Comparison of ENCODE assay signal across 17 cellular contexts in genomic region chr19:13037718-13038117, GRCh38. TPM values are rescaled to one million over a fixed set of nuclear protein-coding genes. Genes with fewer than 3 reads are reported as not detected.
DNase-seq lines count a peak whose midpoint lies in the region; ATAC-seq, FAIRE-seq and TF ChIP-seq lines count a peak whose summit lies in the region.
"Had no signal": no experiment of that assay in that cellular context is flagged by ENCODE, and none has a peak within 500 bp of the region (broad histone marks: within the 10 kb centered on the region; RNA-seq: fewer than 3 reads in every experiment).

No MANE protein-coding gene starts in this region.

- DNase-seq in Calu3 (no peak), D721Med (ENCODE audit: insufficient read length, low spot score) (no peak), natural killer cell (no peak), omental fat pad (ENCODE audit: low spot score) (no peak)
- DNase-seq: activated naive CD4-positive, alpha-beta T cell treated with anti-CD3 and anti-CD28 coated beads, Interleukin-2, amount 50 U/mL, for 16 hours; NCI-H1930; NCI-H748 treated with DMSO at 0.1 percent for 48 hours; stimulated activated CD4-positive, alpha-beta T cell treated with anti-CD3 and anti-CD28 coated beads, Interleukin-12 subunit alpha, Interleukin-12 subunit beta, amount 100 ng/mL, for 4 hours had no signal

- BruUV-seq in Calu3 (replicated peaks; lab: Mats Ljungman, UMichigan) = no TSS peak

- CTCF ChIA-PET in Calu3 (lab: Charles Lee) = no interaction called here

- H3K27ac Mint-ChIP-seq in Calu3 (ENCODE audit: unreplicated experiment) = peak overlapping the region; percentile 79
- H3K27ac Mint-ChIP-seq in natural killer cell = no peak overlapping the region
- H3K27ac Mint-ChIP-seq: B cell; dendritic cell treated with granulocyte-macrophage colony-stimulating factor and Interleukin-4, amounts not matched to agents 40 ng/mL and 50 ng/mL, for 4 days; neural progenitor cell had no signal

- H3K27me3 ChIP-seq in layer of hippocampus (ENCODE audit: control insufficient read depth, insufficient read depth, low read length) (no peaks in the 10 kb centered on the region), stomach smooth muscle (ENCODE audit: control insufficient read depth in 1 of 2, insufficient read depth in 2 of 2, low read length in 2 of 2) (no peaks in the 10 kb centered on the region)

- H3K9me3 Mint-ChIP-seq in Calu3 (ENCODE audit: low read depth, unreplicated experiment) (no peaks in the 10 kb centered on the region), natural killer cell (no peaks in the 10 kb centered on the region)
- H3K9me3 Mint-ChIP-seq: dendritic cell treated with granulocyte-macrophage colony-stimulating factor and Interleukin-4, amounts not matched to agents 40 ng/mL and 50 ng/mL, for 4 days had no signal

- ATAC-seq in natural killer cell = no peak
- no peak for ATAC-seq in omental fat pad (ENCODE audit: low FRiP score)
- no peak for ATAC-seq in GM18517 (IDR thresholded peaks at IDR 0.05; ENCODE audit: unreplicated experiment)

- no peak for TF ChIP-seq CTCF in Calu3 (IDR thresholded peaks at IDR 0.05; ENCODE audit: unreplicated experiment)
- no peak for TF ChIP-seq CTCF in D721Med (IDR thresholded peaks at IDR 0.05; ENCODE audit: insufficient read depth, missing control alignments)
- no peak for TF ChIP-seq CTCF in natural killer cell (IDR thresholded peaks at IDR 0.05)
- no peak for TF ChIP-seq CTCF in omental fat pad (IDR thresholded peaks at IDR 0.05)

- no peaks in the 10 kb centered on the region for H3K9me3 ChIP-seq in stomach smooth muscle (ENCODE audit: control insufficient read depth in 2 of 2, low read length in 2 of 2)

- H3K9ac ChIP-seq in stomach smooth muscle (ENCODE audit: low read length in 2 of 2) = no peak overlapping the region
- H3K9ac ChIP-seq: KMS-11, neural progenitor cell had no signal

- intact Hi-C loops in Calu3 (cut with micrococcal nuclease; ENCODE audit: unreplicated experiment) (no loop called here), natural killer cell (cut with micrococcal nuclease) (no loop called here)

- H3K4me1 Mint-ChIP-seq in Calu3 (ENCODE audit: low read depth, unreplicated experiment) (peaks cover 45% of the 10 kb centered on the region), natural killer cell (peaks cover 8 to 12% of the 10 kb centered on the region in 2 donors)

- peaks cover 0 to 2% of the 10 kb centered on the region in 2 donors for H3K36me3 ChIP-seq in stomach smooth muscle (ENCODE audit: control insufficient read depth in 2 of 2, insufficient read depth in 2 of 2, low read length in 2 of 2)
- H3K36me3 ChIP-seq: neural progenitor cell had no signal

- H3K4me3 Mint-ChIP-seq in Calu3 (ENCODE audit: low read depth, unreplicated experiment) = no peak overlapping the region
- no peak overlapping the region for H3K4me3 Mint-ChIP-seq in natural killer cell
- H3K4me3 Mint-ChIP-seq: B cell; dendritic cell treated with granulocyte-macrophage colony-stimulating factor and Interleukin-4, amounts not matched to agents 40 ng/mL and 50 ng/mL, for 4 days had no signal

- no peaks in the 10 kb centered on the region for H3K27me3 Mint-ChIP-seq in Calu3 (ENCODE audit: unreplicated experiment)
- peaks cover 0 to 6% of the 10 kb centered on the region in 2 donors for H3K27me3 Mint-ChIP-seq in natural killer cell (ENCODE audit: low read depth in 2 of 2)
- H3K27me3 Mint-ChIP-seq: dendritic cell treated with granulocyte-macrophage colony-stimulating factor and Interleukin-4, amounts not matched to agents 40 ng/mL and 50 ng/mL, for 4 days had no signal

- 76 to 87% (median 84%) methylated on average over 7 of the region's 7 CpGs for WGBS in adipose tissue, 3 donors

- H3K36me3 Mint-ChIP-seq in Calu3 (ENCODE audit: insufficient read depth, unreplicated experiment) (no peaks in the 10 kb centered on the region), natural killer cell (no peaks in the 10 kb centered on the region)
- H3K36me3 Mint-ChIP-seq: neural progenitor cell had no signal

- H3K27ac ChIP-seq in adipose tissue (ENCODE audit: low read depth, low read length) = peak overlapping the region; percentile 58
- peak overlapping the region; percentile 76 for H3K27ac ChIP-seq in layer of hippocampus (ENCODE audit: low read depth, low read length)
- peak overlapping the region; percentile 82 for H3K27ac ChIP-seq in stomach smooth muscle (ENCODE audit: low read length)
- H3K27ac ChIP-seq: KMS-11, neural progenitor cell had no signal

- H3K4me1 ChIP-seq in stomach smooth muscle (ENCODE audit: control insufficient read depth, insufficient read depth, low read length) = peaks cover 84% of the 10 kb centered on the region
- H3K4me1 ChIP-seq: neural progenitor cell had no signal

- FAIRE-seq in D721Med (lab: Jason Lieb, UNC) = no peak
- FAIRE-seq: GM19239 had no signal

- H3K4me3 ChIP-seq in stomach smooth muscle (ENCODE audit: low read length in 2 of 2) = no peak overlapping the region
- H3K4me3 ChIP-seq: neural progenitor cell had no signal

RNA-seq across cellular contexts. Expression of gene NFIX, which starts 42.4 kb away (rescaled TPM):
- 16.4 and 21.9 TPM in 2 replicates for total RNA-seq in Calu3 (2022)
- 10 to 100 TPM; 12.3 to 88.6 (median 77.6) TPM for polyA plus RNA-seq in adipose tissue
- total RNA-seq in natural killer cell = 1 to 10 TPM in 2 of 3 donors, under 1 TPM in 1; 0.61 to 2.1 (median 1.3) TPM
- 10 to 100 TPM; 39.5 to 53.1 (median 43.0) TPM for total RNA-seq in omental fat pad
